20 cellular contexts compared by ENCODE assay signal in genomic region chr7:128770238-128770637, GRCh38. TPM values are rescaled to one million over a fixed set of nuclear protein-coding genes. Genes with fewer than 3 reads are reported as not detected.
"Had no signal": no experiment of that assay in that cellular context is flagged by ENCODE, and none has a peak within 500 bp of the region (broad histone marks: within the 10 kb centered on the region; RNA-seq: fewer than 3 reads in every experiment).

No MANE protein-coding gene starts in this region.

- DNase-seq: activated CD4-positive, alpha-beta memory T cell treated with anti-CD3 and anti-CD28 coated beads, Interleukin-2, amount 10 ng/mL, durations not matched to agents 7 days and 5 days; activated CD4-positive, alpha-beta T cell treated with anti-CD3 and anti-CD28 coated beads for 4 hours; activated gamma-delta T cell treated with Interleukin-2 at 50 U/mL for 16 hours; activated naive CD8-positive, alpha-beta T cell treated with anti-CD3 and anti-CD28 coated beads, Interleukin-2, amount 10 ng/mL, durations not matched to agents 7 days and 5 days; activated T-cell treated with anti-CD3 and anti-CD28 coated beads, Interleukin-2, amount 50 U/mL, for 72 hours; anterior cingulate cortex; dorsolateral prefrontal cortex; endodermal cell; ovary; SK-N-SH; stimulated activated CD4-positive, alpha-beta T cell treated with anti-CD3 and anti-CD28 coated beads, Interleukin-12 subunit alpha, Interleukin-12 subunit beta, amount 100 ng/mL, for 4 hours; stimulated activated CD4-positive, alpha-beta T cell treated with anti-CD3 and anti-CD28 coated beads, Interleukin-2, amount 100 ng/mL, for 24 hours; T-helper 1 cell had no signal

- H3K36me3 ChIP-seq: ovary had no signal

- H3K27ac ChIP-seq: ovary, vagina had no signal

- ATAC-seq: activated T-cell treated with anti-CD3 and anti-CD28 coated beads, Interleukin-2, amount 50 U/mL, for 72 hours; stimulated activated effector memory CD8-positive, alpha-beta T cell treated with anti-CD3 and anti-CD28 coated beads, Interleukin-12 subunit alpha, Interleukin-12 subunit beta, amount 100 ng/mL, for 72 hours; WTC11 had no signal

- H3K4me1 ChIP-seq: vagina had no signal

- H3K9me3 ChIP-seq: ovary, SK-N-SH, vagina had no signal

- H3K27me3 Mint-ChIP-seq: activated CD4-positive, alpha-beta memory T cell treated with anti-CD3 and anti-CD28 coated beads, Interleukin-2, amount 10 ng/mL, durations not matched to agents 7 days and 5 days; activated naive CD8-positive, alpha-beta T cell treated with anti-CD3 and anti-CD28 coated beads, Interleukin-2, amount 10 ng/mL, durations not matched to agents 7 days and 5 days had no signal

- H3K4me3 Mint-ChIP-seq: activated CD4-positive, alpha-beta memory T cell treated with anti-CD3 and anti-CD28 coated beads, Interleukin-2, amount 10 ng/mL, durations not matched to agents 7 days and 5 days; activated naive CD8-positive, alpha-beta T cell treated with anti-CD3 and anti-CD28 coated beads, Interleukin-2, amount 10 ng/mL, durations not matched to agents 7 days and 5 days; activated T-cell treated with anti-CD3 and anti-CD28 coated beads, Interleukin-2, amount 50 U/mL, for 72 hours; endodermal cell; neural crest cell; stimulated activated effector memory CD8-positive, alpha-beta T cell treated with anti-CD3 and anti-CD28 coated beads, Interleukin-12 subunit alpha, Interleukin-12 subunit beta, amount 100 ng/mL, for 72 hours; WTC11 had no signal

- H3K4me1 Mint-ChIP-seq: activated CD4-positive, alpha-beta memory T cell treated with anti-CD3 and anti-CD28 coated beads, Interleukin-2, amount 10 ng/mL, durations not matched to agents 7 days and 5 days; activated naive CD8-positive, alpha-beta T cell treated with anti-CD3 and anti-CD28 coated beads, Interleukin-2, amount 10 ng/mL, durations not matched to agents 7 days and 5 days; neural crest cell; stimulated activated effector memory CD8-positive, alpha-beta T cell treated with anti-CD3 and anti-CD28 coated beads, Interleukin-12 subunit alpha, Interleukin-12 subunit beta, amount 100 ng/mL, for 72 hours; WTC11 had no signal

- H3K9me2 ChIP-seq: SK-N-SH had no signal

- H3K27ac Mint-ChIP-seq: activated CD4-positive, alpha-beta memory T cell treated with anti-CD3 and anti-CD28 coated beads, Interleukin-2, amount 10 ng/mL, durations not matched to agents 7 days and 5 days; activated naive CD8-positive, alpha-beta T cell treated with anti-CD3 and anti-CD28 coated beads, Interleukin-2, amount 10 ng/mL, durations not matched to agents 7 days and 5 days; activated T-cell treated with anti-CD3 and anti-CD28 coated beads, Interleukin-2, amount 50 U/mL, for 72 hours; endodermal cell; stimulated activated effector memory CD8-positive, alpha-beta T cell treated with anti-CD3 and anti-CD28 coated beads, Interleukin-12 subunit alpha, Interleukin-12 subunit beta, amount 100 ng/mL, for 72 hours; WTC11 had no signal

- H3K27me3 ChIP-seq: dorsolateral prefrontal cortex, ovary, vagina had no signal

- H3K4me2 ChIP-seq: SK-N-SH had no signal

- H3K9ac ChIP-seq: SK-N-SH had no signal

- H3K9me3 Mint-ChIP-seq: activated CD4-positive, alpha-beta memory T cell treated with anti-CD3 and anti-CD28 coated beads, Interleukin-2, amount 10 ng/mL, durations not matched to agents 7 days and 5 days; activated naive CD8-positive, alpha-beta T cell treated with anti-CD3 and anti-CD28 coated beads, Interleukin-2, amount 10 ng/mL, durations not matched to agents 7 days and 5 days; activated T-cell treated with anti-CD3 and anti-CD28 coated beads, Interleukin-2, amount 50 U/mL, for 72 hours; endodermal cell; stimulated activated effector memory CD8-positive, alpha-beta T cell treated with anti-CD3 and anti-CD28 coated beads, Interleukin-12 subunit alpha, Interleukin-12 subunit beta, amount 100 ng/mL, for 72 hours; WTC11 had no signal

- H3K4me3 ChIP-seq: dorsolateral prefrontal cortex, ovary, vagina had no signal

RNA-seq across cellular contexts. Expression of gene OPN1SW, which starts 5.4 kb away (rescaled TPM):
- total RNA-seq: activated CD4-positive, alpha-beta memory T cell treated with anti-CD3 and anti-CD28 coated beads, Interleukin-2, amount 10 ng/mL, durations not matched to agents 7 days and 5 days; activated naive CD8-positive, alpha-beta T cell treated with anti-CD3 and anti-CD28 coated beads, Interleukin-2, amount 10 ng/mL, durations not matched to agents 7 days and 5 days; activated T-cell treated with anti-CD3 and anti-CD28 coated beads, Interleukin-2, amount 50 U/mL, for 72 hours; chondrocyte; endodermal cell; lung microvascular endothelial cell; neural crest cell; ovary; vagina; WTC11 had no signal
- polyA plus RNA-seq: esophagus, ovary had no signal

RNA-seq across cellular contexts. Expression of gene FLNC, which starts 60.0 kb away (rescaled TPM):
- total RNA-seq: activated CD4-positive, alpha-beta memory T cell treated with anti-CD3 and anti-CD28 coated beads, Interleukin-2, amount 10 ng/mL, durations not matched to agents 7 days and 5 days; activated naive CD8-positive, alpha-beta T cell treated with anti-CD3 and anti-CD28 coated beads, Interleukin-2, amount 10 ng/mL, durations not matched to agents 7 days and 5 days had no signal
